ENCODE assay signal across 11 cellular contexts in genomic region chr17:47999612-48000011, GRCh38. TPM values are rescaled to one million over a fixed set of nuclear protein-coding genes. Genes with fewer than 3 reads are reported as not detected.
A peak's percentile ranks its signal among the peaks of the same experiment; 100 is the strongest.
DNase-seq lines count a peak whose midpoint lies in the region; ATAC-seq, FAIRE-seq and TF ChIP-seq lines count a peak whose summit lies in the region.
"Had no signal": no experiment of that assay in that cellular context is flagged by ENCODE, and none has a peak within 500 bp of the region (broad histone marks: within the 10 kb centered on the region; RNA-seq: fewer than 3 reads in every experiment).

No MANE protein-coding gene starts in this region.

- peaks cover 7% of the 10 kb centered on the region for H3K4me1 Mint-ChIP-seq in activated T-helper 17 cell treated with anti-CD3 and anti-CD28 coated beads, Interleukin-2, amount 50 U/mL, for 72 hours
- H3K4me1 Mint-ChIP-seq in nephron, result peaks cover 68% of the 10 kb centered on the region

- H3K27ac Mint-ChIP-seq in activated T-helper 17 cell treated with anti-CD3 and anti-CD28 coated beads, Interleukin-2, amount 50 U/mL, for 72 hours, result no peak overlapping the region
- H3K27ac Mint-ChIP-seq in nephron, result peak overlapping the region; percentile 62 to 77 (median 74)

- H3K4me3 Mint-ChIP-seq in activated T-helper 17 cell treated with anti-CD3 and anti-CD28 coated beads, Interleukin-2, amount 50 U/mL, for 72 hours, result no peak overlapping the region
- H3K4me3 Mint-ChIP-seq in nephron, result no peak overlapping the region

- peaks cover 7% of the 10 kb centered on the region for H3K27me3 Mint-ChIP-seq in activated T-helper 17 cell treated with anti-CD3 and anti-CD28 coated beads, Interleukin-2, amount 50 U/mL, for 72 hours
- H3K27me3 Mint-ChIP-seq in nephron (ENCODE audit: low read depth), result peaks cover 21% of the 10 kb centered on the region

- no peak overlapping the region for H3K4me3 ChIP-seq in psoas muscle
- H3K4me3 ChIP-seq: uterus had no signal

- DNase-seq in SIG-M5 treated with dmso at 0.1 percent for 504 hours (lab: John Stamatoyannopoulos, UW; ENCODE audit: unreplicated experiment) (peak; percentile 42), SIG-M5 (lab: John Stamatoyannopoulos, UW) (no peak), HTR-8/SVneo (ENCODE audit: insufficient read length, low spot score) (no peak), COLO668 (lab: John Stamatoyannopoulos, UW; ENCODE audit: unreplicated experiment) (no peak), psoas muscle (no peak)
- no peak for DNase-seq in stimulated activated CD4-positive, alpha-beta T cell treated with anti-CD3 and anti-CD28 coated beads, Interleukin-4, amount 100 ng/mL, for 24 hours
- DNase-seq: NCI-H187, uterus had no signal

- WGBS in psoas muscle, 3 donors, result 50 to 52% (median 51%) methylated on average over 4 of the region's 4 CpGs

- H3K4me1 ChIP-seq in psoas muscle, result peaks cover 8% of the 10 kb centered on the region
- H3K4me1 ChIP-seq: uterus had no signal

- H3K27ac ChIP-seq in psoas muscle, result no peak overlapping the region
- H3K27ac ChIP-seq: uterus had no signal

- FAIRE-seq in HTR-8/SVneo (lab: Jason Lieb, UNC), result peak; percentile 28
- FAIRE-seq: colon had no signal

- no peaks in the 10 kb centered on the region for H3K36me3 ChIP-seq in psoas muscle (ENCODE audit: insufficient read depth in 1 of 2, low read depth in 1 of 2)
- H3K36me3 ChIP-seq: uterus had no signal

- H3K9me3 ChIP-seq in psoas muscle, result no peaks in the 10 kb centered on the region
- H3K9me3 ChIP-seq: uterus had no signal

- peaks cover 0 to 11% (median 3%) of the 10 kb centered on the region in 3 donors for H3K27me3 ChIP-seq in psoas muscle (ENCODE audit: insufficient read depth in 3 of 3, low read length in 2 of 3)
- H3K27me3 ChIP-seq: uterus had no signal

- peak; percentile 44 for ATAC-seq in activated T-helper 17 cell treated with anti-CD3 and anti-CD28 coated beads, Interleukin-2, amount 50 U/mL, for 72 hours (replicated peaks)
- ATAC-seq in psoas muscle, result no peak

- TF ChIP-seq CTCF in nephron (IDR thresholded peaks at IDR 0.05; ENCODE audit: unreplicated experiment in 3 of 3), result no peak
- TF ChIP-seq CTCF in psoas muscle (IDR thresholded peaks at IDR 0.05), result no peak

- H3K36me3 Mint-ChIP-seq in activated T-helper 17 cell treated with anti-CD3 and anti-CD28 coated beads, Interleukin-2, amount 50 U/mL, for 72 hours (ENCODE audit: low read depth), result no peaks in the 10 kb centered on the region
- no peaks in the 10 kb centered on the region for H3K36me3 Mint-ChIP-seq in nephron (ENCODE audit: low read depth)

- no peaks in the 10 kb centered on the region for H3K9me3 Mint-ChIP-seq in activated T-helper 17 cell treated with anti-CD3 and anti-CD28 coated beads, Interleukin-2, amount 50 U/mL, for 72 hours
- H3K9me3 Mint-ChIP-seq in nephron, result no peaks in the 10 kb centered on the region

- intact Hi-C loops in psoas muscle (cut with DNase I), result no loop called here

RNA-seq across cellular contexts. Expression of gene CDK5RAP3, which starts 28.7 kb away (rescaled TPM):
- 100 to 1,000 TPM; 139 to 216 TPM for total RNA-seq in activated T-helper 17 cell treated with anti-CD3 and anti-CD28 coated beads, Interleukin-2, amount 50 U/mL, for 72 hours
- 10 to 100 TPM; 21.0 to 44.1 (median 34.5) TPM for total RNA-seq in psoas muscle
- 10 to 100 TPM; 25.4 to 29.9 (median 25.6) TPM for polyA plus RNA-seq in psoas muscle

RNA-seq across cellular contexts. Expression of gene COPZ2, which starts 38.0 kb away (rescaled TPM):
- total RNA-seq in activated T-helper 17 cell treated with anti-CD3 and anti-CD28 coated beads, Interleukin-2, amount 50 U/mL, for 72 hours, result 1 to 10 TPM; 1.3 to 2.0 TPM
- 100 to 1,000 TPM in 1 of 4 donors, 10 to 100 TPM in 3; 56.4 to 130 (median 66.4) TPM for total RNA-seq in psoas muscle
- 10 to 100 TPM; 16.8 to 46.0 (median 35.5) TPM for polyA plus RNA-seq in psoas muscle

RNA-seq across cellular contexts. Expression of gene PRR15L, which starts 41.9 kb away (rescaled TPM):
- not detected for total RNA-seq in activated T-helper 17 cell treated with anti-CD3 and anti-CD28 coated beads, Interleukin-2, amount 50 U/mL, for 72 hours
- total RNA-seq in psoas muscle, result not detected
- polyA plus RNA-seq in psoas muscle, result under 1 TPM in 2 of 3 donors, not detected in 1; 0.04 to 0.17 TPM

RNA-seq across cellular contexts. Expression of gene NFE2L1, which starts 48.5 kb away (rescaled TPM):
- total RNA-seq in activated T-helper 17 cell treated with anti-CD3 and anti-CD28 coated beads, Interleukin-2, amount 50 U/mL, for 72 hours, result 10 to 100 TPM; 77.7 to 91.8 TPM
- 1,000 to 10,000 TPM in 3 of 4 donors, 100 to 1,000 TPM in 1; 990 to 1,423 (median 1,174) TPM for total RNA-seq in psoas muscle
- 1,000 to 10,000 TPM in 1 of 3 donors, 100 to 1,000 TPM in 2; 308 to 1,601 (median 620) TPM for polyA plus RNA-seq in psoas muscle

RNA-seq across cellular contexts. Expression of gene PNPO, which starts 58.2 kb away (rescaled TPM):
- 10 to 100 TPM; 18.0 to 33.7 TPM for total RNA-seq in activated T-helper 17 cell treated with anti-CD3 and anti-CD28 coated beads, Interleukin-2, amount 50 U/mL, for 72 hours
- 10 to 100 TPM; 28.2 to 42.3 (median 33.8) TPM for total RNA-seq in psoas muscle
- polyA plus RNA-seq in psoas muscle, result 10 to 100 TPM; 12.0 to 30.0 (median 12.8) TPM

Comparison
In these comparisons a context has a peak if more than half of its experiments do, and no peak if none do; other contexts are left out.
1. RNA of gene COPZ2, which starts 38.0 kb away (total RNA-seq): 56.4 to 130 TPM in psoas muscle; 1.3 to 2.0 TPM in activated T-helper 17 cell treated with anti-CD3 and anti-CD28 coated beads, Interleukin-2, amount 50 U/mL, for 72 hours; every median in the first group is over 10 times any median in the second.